ENCODE assay signal across 15 cellular contexts in genomic region chr12:66275040-66275439, GRCh38.
"Had no signal": no experiment of that assay in that cellular context is flagged by ENCODE, and none has a peak within 500 bp of the region (broad histone marks: within the 10 kb centered on the region; RNA-seq: fewer than 3 reads in every experiment).

No MANE protein-coding gene starts in this region.

- ATAC-seq: activated CD8-positive, alpha-beta T cell treated with anti-CD3 and anti-CD28 coated beads for 36 hours; naive thymus-derived CD8-positive, alpha-beta T cell; stimulated activated memory B cell treated with anti-CD40 and anti-IgM and Interleukin-4, amounts not matched to agents 10 μg/mL and 1 μg/mL and 100 μg/mL, for 72 hours had no signal

- H3K4me3 Mint-ChIP-seq: activated CD8-positive, alpha-beta T cell treated with anti-CD3 and anti-CD28 coated beads for 36 hours; dendritic cell treated with granulocyte-macrophage colony-stimulating factor and Interleukin-4, amounts not matched to agents 40 ng/mL and 50 ng/mL, for 4 days; naive thymus-derived CD8-positive, alpha-beta T cell; stimulated activated memory B cell treated with anti-CD40 and anti-IgM and Interleukin-4, amounts not matched to agents 10 μg/mL and 1 μg/mL and 100 μg/mL, for 72 hours had no signal

- H3K9me3 Mint-ChIP-seq: activated CD8-positive, alpha-beta T cell treated with anti-CD3 and anti-CD28 coated beads for 36 hours; dendritic cell treated with granulocyte-macrophage colony-stimulating factor and Interleukin-4, amounts not matched to agents 40 ng/mL and 50 ng/mL, for 4 days; naive thymus-derived CD8-positive, alpha-beta T cell; stimulated activated memory B cell treated with anti-CD40 and anti-IgM and Interleukin-4, amounts not matched to agents 10 μg/mL and 1 μg/mL and 100 μg/mL, for 72 hours had no signal

- H3K27me3 Mint-ChIP-seq: activated CD8-positive, alpha-beta T cell treated with anti-CD3 and anti-CD28 coated beads for 36 hours; dendritic cell treated with granulocyte-macrophage colony-stimulating factor and Interleukin-4, amounts not matched to agents 40 ng/mL and 50 ng/mL, for 4 days; naive thymus-derived CD8-positive, alpha-beta T cell had no signal

- H3K27ac Mint-ChIP-seq: activated CD8-positive, alpha-beta T cell treated with anti-CD3 and anti-CD28 coated beads for 36 hours; dendritic cell treated with granulocyte-macrophage colony-stimulating factor and Interleukin-4, amounts not matched to agents 40 ng/mL and 50 ng/mL, for 4 days; naive thymus-derived CD8-positive, alpha-beta T cell; stimulated activated memory B cell treated with anti-CD40 and anti-IgM and Interleukin-4, amounts not matched to agents 10 μg/mL and 1 μg/mL and 100 μg/mL, for 72 hours had no signal

- DNase-seq: activated CD4-positive, alpha-beta T cell treated with anti-CD3 and anti-CD28 coated beads for 48 hours; activated CD8-positive, alpha-beta memory T cell treated with anti-CD3 and anti-CD28 coated beads, Interleukin-2, amount 50 U/mL, for 48 hours; activated CD8-positive, alpha-beta T cell treated with anti-CD3 and anti-CD28 coated beads for 36 hours; activated naive CD4-positive, alpha-beta T cell treated with Interleukin-2 at 50 U/mL for 16 hours; cerebellar nuclear complex; effector memory CD4-positive, alpha-beta T cell; foreskin fibroblast; glutamatergic neuron; hypothalamus; mesenchymal stem cell; naive thymus-derived CD8-positive, alpha-beta T cell; posterior cingulate gyrus; retina had no signal

- H3K4me1 Mint-ChIP-seq: stimulated activated memory B cell treated with anti-CD40 and anti-IgM and Interleukin-4, amounts not matched to agents 10 μg/mL and 1 μg/mL and 100 μg/mL, for 72 hours had no signal

- H3K36me3 Mint-ChIP-seq: naive thymus-derived CD8-positive, alpha-beta T cell; stimulated activated memory B cell treated with anti-CD40 and anti-IgM and Interleukin-4, amounts not matched to agents 10 μg/mL and 1 μg/mL and 100 μg/mL, for 72 hours had no signal
